Comparison of ENCODE assay signal across 1 cellular context in the genomic region with DNA sequence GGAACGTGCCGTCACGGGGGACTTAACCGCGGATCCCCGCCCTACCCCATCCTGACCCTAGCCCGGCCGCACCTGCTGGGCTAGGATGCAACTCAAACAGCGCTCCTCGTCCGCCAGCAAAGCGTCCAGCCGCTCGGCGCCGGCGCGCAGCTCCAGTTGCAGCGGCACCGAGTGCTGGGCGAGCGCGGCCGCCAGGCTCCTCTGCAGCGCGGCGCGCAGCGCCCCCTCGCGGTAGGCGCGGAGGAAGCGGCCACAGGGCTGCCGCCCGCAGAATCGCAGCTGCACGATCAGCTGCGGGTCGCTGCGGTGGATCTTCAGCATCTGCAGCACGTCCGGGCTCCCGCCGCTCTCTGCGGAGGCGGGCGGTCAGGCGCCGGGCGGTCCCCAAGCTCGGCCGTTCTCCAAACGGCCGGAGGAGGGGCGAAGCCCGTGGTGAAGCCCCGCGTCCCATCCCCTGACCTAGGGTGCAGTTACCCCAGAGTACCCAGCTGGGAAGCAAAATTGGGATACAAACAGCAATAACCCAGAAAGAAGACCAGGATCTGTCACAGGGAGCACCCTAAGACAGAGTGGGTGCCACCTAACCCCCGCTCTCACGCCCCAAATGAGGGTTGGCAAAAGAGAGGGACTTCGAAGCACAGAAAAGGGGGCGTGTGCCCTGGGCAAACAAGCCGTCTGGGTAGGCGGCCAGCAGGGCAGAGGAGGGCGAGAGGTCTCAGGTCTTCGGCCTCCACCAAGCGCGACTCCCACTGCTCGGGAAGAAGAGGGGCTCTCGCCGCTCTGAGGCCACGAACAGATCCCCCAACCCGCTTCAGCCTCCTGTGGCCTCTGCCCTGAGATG.
A peak's percentile ranks its signal among the peaks of the same experiment; 100 is the strongest.
TF ChIP-seq lines count a peak whose summit lies in the region.

No MANE protein-coding gene starts in this region.

TF ChIP-seq in HEK293, 187 proteins besides CTCF, POLR2A, EP300 and RAD21 (continued from another document):
- TF ChIP-seq, protein P1, sequence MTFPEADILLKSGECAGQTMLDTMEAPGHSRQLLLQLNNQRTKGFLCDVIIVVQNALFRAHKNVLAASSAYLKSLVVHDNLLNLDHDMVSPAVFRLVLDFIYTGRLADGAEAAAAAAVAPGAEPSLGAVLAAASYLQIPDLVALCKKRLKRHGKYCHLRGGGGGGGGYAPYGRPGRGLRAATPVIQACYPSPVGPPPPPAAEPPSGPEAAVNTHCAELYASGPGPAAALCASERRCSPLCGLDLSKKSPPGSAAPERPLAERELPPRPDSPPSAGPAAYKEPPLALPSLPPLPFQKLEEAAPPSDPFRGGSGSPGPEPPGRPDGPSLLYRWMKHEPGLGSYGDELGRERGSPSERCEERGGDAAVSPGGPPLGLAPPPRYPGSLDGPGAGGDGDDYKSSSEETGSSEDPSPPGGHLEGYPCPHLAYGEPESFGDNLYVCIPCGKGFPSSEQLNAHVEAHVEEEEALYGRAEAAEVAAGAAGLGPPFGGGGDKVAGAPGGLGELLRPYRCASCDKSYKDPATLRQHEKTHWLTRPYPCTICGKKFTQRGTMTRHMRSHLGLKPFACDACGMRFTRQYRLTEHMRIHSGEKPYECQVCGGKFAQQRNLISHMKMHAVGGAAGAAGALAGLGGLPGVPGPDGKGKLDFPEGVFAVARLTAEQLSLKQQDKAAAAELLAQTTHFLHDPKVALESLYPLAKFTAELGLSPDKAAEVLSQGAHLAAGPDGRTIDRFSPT (tag by site-specific recombination; IDR thresholded peaks at IDR 0.05), result no peak
- TF ChIP-seq ZSCAN16 (tag by site-specific recombination; IDR thresholded peaks at IDR 0.05), result no peak
- TF ChIP-seq SP2 (tag by site-specific recombination; IDR thresholded peaks at IDR 0.05), result no peak
- no peak for TF ChIP-seq ZNF175 (tag by site-specific recombination; IDR thresholded peaks at IDR 0.05)
- peak; percentile 43 for TF ChIP-seq ZBTB26 (tag by site-specific recombination; optimal IDR thresholded peaks at IDR 0.05)
- TF ChIP-seq PATZ1 (tag by site-specific recombination; IDR thresholded peaks at IDR 0.05), result no peak
- TF ChIP-seq ZNF157 (tag by site-specific recombination; IDR thresholded peaks at IDR 0.05), result no peak
- TF ChIP-seq ZBTB21 (tag by site-specific recombination; IDR thresholded peaks at IDR 0.05), result no peak
- no peak for TF ChIP-seq ZNF341 (tag by site-specific recombination; IDR thresholded peaks at IDR 0.05; ENCODE audit: low read depth)
- TF ChIP-seq RBAK (tag by site-specific recombination; IDR thresholded peaks at IDR 0.05), result no peak
- TF ChIP-seq ZNF521 (tag by site-specific recombination; IDR thresholded peaks at IDR 0.05), result no peak
- no peak for TF ChIP-seq ZNF121 (tag by site-specific recombination; IDR thresholded peaks at IDR 0.05)
- peak; percentile 91 for TF ChIP-seq ZNF660 (tag by site-specific recombination; IDR thresholded peaks at IDR 0.05)
- no peak for TF ChIP-seq BCL11B (tag by site-specific recombination; IDR thresholded peaks at IDR 0.05; ENCODE audit: low read depth)
- TF ChIP-seq, protein P2, sequence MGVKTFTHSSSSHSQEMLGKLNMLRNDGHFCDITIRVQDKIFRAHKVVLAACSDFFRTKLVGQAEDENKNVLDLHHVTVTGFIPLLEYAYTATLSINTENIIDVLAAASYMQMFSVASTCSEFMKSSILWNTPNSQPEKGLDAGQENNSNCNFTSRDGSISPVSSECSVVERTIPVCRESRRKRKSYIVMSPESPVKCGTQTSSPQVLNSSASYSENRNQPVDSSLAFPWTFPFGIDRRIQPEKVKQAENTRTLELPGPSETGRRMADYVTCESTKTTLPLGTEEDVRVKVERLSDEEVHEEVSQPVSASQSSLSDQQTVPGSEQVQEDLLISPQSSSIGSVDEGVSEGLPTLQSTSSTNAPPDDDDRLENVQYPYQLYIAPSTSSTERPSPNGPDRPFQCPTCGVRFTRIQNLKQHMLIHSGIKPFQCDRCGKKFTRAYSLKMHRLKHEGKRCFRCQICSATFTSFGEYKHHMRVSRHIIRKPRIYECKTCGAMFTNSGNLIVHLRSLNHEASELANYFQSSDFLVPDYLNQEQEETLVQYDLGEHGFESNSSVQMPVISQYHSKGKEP (tag by site-specific recombination; IDR thresholded peaks at IDR 0.05), result peak; percentile 93
- 0 out of 2 replicates have a peak, but pooled peaks have one; percentile 18 for TF ChIP-seq PRDM10 (tag by site-specific recombination; IDR thresholded peaks at IDR 0.05)
- TF ChIP-seq GLI4 (tag by site-specific recombination; IDR thresholded peaks at IDR 0.05), result no peak
- TF ChIP-seq ZNF585B (tag by site-specific recombination; IDR thresholded peaks at IDR 0.05), result no peak
- peak; percentile 83 for TF ChIP-seq ZNF561 (tag by site-specific recombination; IDR thresholded peaks at IDR 0.05; ENCODE audit: borderline replicate concordance)
- no peak for TF ChIP-seq ZNF335 (tag by site-specific recombination; conservative IDR thresholded peaks at IDR 0.05)
- TF ChIP-seq ZNF777 (tag by site-specific recombination; IDR thresholded peaks at IDR 0.05; ENCODE audit: borderline replicate concordance), result no peak
- TF ChIP-seq ZNF560 (tag by site-specific recombination; IDR thresholded peaks at IDR 0.05; ENCODE audit: borderline replicate concordance), result no peak
- no peak for TF ChIP-seq ZNF639 (tag by site-specific recombination; IDR thresholded peaks at IDR 0.05)
- TF ChIP-seq, protein P3, sequence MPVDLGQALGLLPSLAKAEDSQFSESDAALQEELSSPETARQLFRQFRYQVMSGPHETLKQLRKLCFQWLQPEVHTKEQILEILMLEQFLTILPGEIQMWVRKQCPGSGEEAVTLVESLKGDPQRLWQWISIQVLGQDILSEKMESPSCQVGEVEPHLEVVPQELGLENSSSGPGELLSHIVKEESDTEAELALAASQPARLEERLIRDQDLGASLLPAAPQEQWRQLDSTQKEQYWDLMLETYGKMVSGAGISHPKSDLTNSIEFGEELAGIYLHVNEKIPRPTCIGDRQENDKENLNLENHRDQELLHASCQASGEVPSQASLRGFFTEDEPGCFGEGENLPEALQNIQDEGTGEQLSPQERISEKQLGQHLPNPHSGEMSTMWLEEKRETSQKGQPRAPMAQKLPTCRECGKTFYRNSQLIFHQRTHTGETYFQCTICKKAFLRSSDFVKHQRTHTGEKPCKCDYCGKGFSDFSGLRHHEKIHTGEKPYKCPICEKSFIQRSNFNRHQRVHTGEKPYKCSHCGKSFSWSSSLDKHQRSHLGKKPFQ (tag by site-specific recombination; IDR thresholded peaks at IDR 0.05), result no peak
- TF ChIP-seq ZBTB20 (tag by site-specific recombination; IDR thresholded peaks at IDR 0.05), result no peak
- TF ChIP-seq KLF9 (tag by site-specific recombination; IDR thresholded peaks at IDR 0.05; ENCODE audit: low read depth), result peak; percentile 62
